In genomic region chr20:31572701-31573554, GRCh38 we compare ENCODE assay signal across 8 cellular contexts. TPM values are rescaled to one million over a fixed set of nuclear protein-coding genes. Genes with fewer than 3 reads are reported as not detected.
DNase-seq lines count a peak whose midpoint lies in the region; ATAC-seq and TF ChIP-seq lines count a peak whose summit lies in the region.

No MANE protein-coding gene starts in this region.

- 5% methylated on average over 16 of the region's 63 CpGs for WGBS in mammary epithelial cell (ENCODE audit: low coverage, missing lambda C conversion rate)
- under 1% methylated on average over 43 of the region's 63 CpGs for WGBS in smooth muscle cell (ENCODE audit: low lambda C conversion rate)

- peak; percentile 47 for ATAC-seq in GM18873 (IDR thresholded peaks at IDR 0.05; ENCODE audit: low FRiP score, unreplicated experiment)
- ATAC-seq in HG03135 (IDR thresholded peaks at IDR 0.05; ENCODE audit: unreplicated experiment): peak; percentile 83

- intact Hi-C loops in mammary epithelial cell (cut with micrococcal nuclease): loop anchor here (1.0 kb wide), 4 partner anchors 12 to 37 kb away; partner anchors contain the start of gene ID1

- in situ Hi-C loops in mammary epithelial cell (cut with MboI; ENCODE audit: low sequenced_read_pairs in 2 of 2): loop anchor here in 1 of 2 donors (25.0 kb wide), 1 partner anchor 139 kb away; the partner anchor contains the start of gene BCL2L1

- BruUV-seq in mammary epithelial cell (replicated peaks; lab: Mats Ljungman, UMichigan): no TSS peak

- peak overlapping the region; percentile 87 for H3K27ac ChIP-seq in ACC112 (ENCODE audit: low read depth, low read length)
- H3K27ac ChIP-seq in WERI-Rb-1: peak overlapping the region; percentile 95
- H3K27ac ChIP-seq in mammary epithelial cell (ENCODE audit: insufficient read depth, low read depth, low read length): peak overlapping the region; percentile 84
- H3K27ac ChIP-seq in smooth muscle cell (ENCODE audit: low read depth): peak overlapping the region; percentile 83

- H3K9me3 ChIP-seq in WERI-Rb-1 (ENCODE audit: severe bottlenecking): peaks cover 2% of the 10 kb centered on the region
- no peaks in the 10 kb centered on the region for H3K9me3 ChIP-seq in mammary epithelial cell (replicated peaks; ENCODE audit: insufficient read depth, low read length)
- H3K9me3 ChIP-seq in smooth muscle cell (replicated peaks; ENCODE audit: low read depth): no peaks in the 10 kb centered on the region

- H3K4me3 ChIP-seq in ACC112 (ENCODE audit: low read depth, low read length): peak overlapping the region; percentile 80
- H3K4me3 ChIP-seq in WERI-Rb-1 (ENCODE audit: low read depth, low read length): peak overlapping the region; percentile 59
- peak overlapping the region; percentile 43 to 51 (median 45) for H3K4me3 ChIP-seq in mammary epithelial cell (replicated peaks in 1 of 3; ENCODE audit: insufficient read depth in 1 of 3, low read depth in 2 of 3, low read length in 3 of 3)
- H3K4me3 ChIP-seq in smooth muscle cell: peak overlapping the region; percentile 53

- CTCF ChIA-PET in mammary epithelial cell (lab: Charles Lee; ENCODE audit: low non-redundant PET): interaction anchor here (0.6 to 1.1 kb wide), 4 partner anchors 10 to 70 kb away, joined by 4 to 8 read pairs (median 7); no protein-coding TSS in a partner anchor

- H3K79me2 ChIP-seq in ACC112 (ENCODE audit: control insufficient read depth, insufficient read depth, low read length, unreplicated experiment) (peaks cover 6% of the 10 kb centered on the region), mammary epithelial cell (ENCODE audit: insufficient read depth, low read length) (no peaks in the 10 kb centered on the region), smooth muscle cell (ENCODE audit: low read depth) (no peaks in the 10 kb centered on the region)

- H3K27me3 ChIP-seq in ACC112 (ENCODE audit: insufficient read depth, low read length): no peaks in the 10 kb centered on the region
- no peaks in the 10 kb centered on the region for H3K27me3 ChIP-seq in WERI-Rb-1 (ENCODE audit: insufficient read depth, low read depth, severe bottlenecking)
- H3K27me3 ChIP-seq in mammary epithelial cell (ENCODE audit: insufficient read depth, low read length): no peaks in the 10 kb centered on the region
- H3K27me3 ChIP-seq in smooth muscle cell (ENCODE audit: low read depth): no peaks in the 10 kb centered on the region

- dilution Hi-C loops in mammary epithelial cell (cut with HindIII; ENCODE audit: low sequenced_read_pairs): loop anchor here (25.0 kb wide), 1 partner anchor 139 kb away; the partner anchor contains the start of gene BCL2L1

- peaks cover 31% of the 10 kb centered on the region for H3K4me1 ChIP-seq in ACC112 (ENCODE audit: control insufficient read depth, insufficient read depth, low read length, unreplicated experiment)
- H3K4me1 ChIP-seq in mammary epithelial cell (ENCODE audit: insufficient read depth, low read length): peaks cover 45% of the 10 kb centered on the region
- peaks cover 18% of the 10 kb centered on the region for H3K4me1 ChIP-seq in smooth muscle cell (ENCODE audit: low read depth)

- H4K20me1 ChIP-seq in mammary epithelial cell (ENCODE audit: insufficient read depth, low read length): no peaks in the 10 kb centered on the region
- H4K20me1 ChIP-seq in smooth muscle cell (ENCODE audit: low read depth): no peaks in the 10 kb centered on the region

- DNase-seq in NCI-H2196 (lab: John Stamatoyannopoulos, UW; ENCODE audit: unreplicated experiment) (peak; percentile 98), WERI-Rb-1 (peak; percentile 97), mammary epithelial cell (peak; percentile 99), iPS-NIHi7 (ENCODE audit: extremely low spot score) (peak; percentile 85), smooth muscle cell (lab: John Stamatoyannopoulos, UW; ENCODE audit: unreplicated experiment) (peak; percentile 98)

- H3K36me3 ChIP-seq in ACC112 (ENCODE audit: insufficient read depth, low read length) (no peaks in the 10 kb centered on the region), WERI-Rb-1 (peaks cover 29% of the 10 kb centered on the region), mammary epithelial cell (ENCODE audit: insufficient read depth, low read length) (no peaks in the 10 kb centered on the region), smooth muscle cell (ENCODE audit: low read depth) (no peaks in the 10 kb centered on the region)

- peaks cover 54% of the 10 kb centered on the region for H3F3A ChIP-seq in smooth muscle cell (ENCODE audit: low read depth)

- TF ChIP-seq CTCF in WERI-Rb-1 (IDR thresholded peaks at IDR 0.05; ENCODE audit: low read depth, low read length) (no peak), mammary epithelial cell (conservative IDR thresholded peaks at IDR 0.05 in 1 of 2, IDR thresholded peaks at IDR 0.05 in 1 of 2; ENCODE audit: extremely low read depth in 1 of 2, insufficient read depth in 1 of 2, low read depth in 1 of 2, low read length in 2 of 2) (no peak), smooth muscle cell (IDR thresholded peaks at IDR 0.05; ENCODE audit: borderline replicate concordance, insufficient read depth, poor library complexity, severe bottlenecking) (no peak)

- H2AFZ ChIP-seq in ACC112 (ENCODE audit: low read length, unreplicated experiment) (peak overlapping the region; percentile 10), mammary epithelial cell (ENCODE audit: low read depth, low read length) (peak overlapping the region; percentile 72), smooth muscle cell (ENCODE audit: low read depth) (no peak overlapping the region)

- H3K9ac ChIP-seq in mammary epithelial cell (ENCODE audit: insufficient read depth, low read length) (peak overlapping the region; percentile 66), smooth muscle cell (ENCODE audit: low read depth) (peak overlapping the region; percentile 5)

- peak overlapping the region; percentile 84 for H3K4me2 ChIP-seq in mammary epithelial cell (ENCODE audit: insufficient read depth, low read depth, low read length)
- H3K4me2 ChIP-seq in smooth muscle cell: peak overlapping the region; percentile 82

RNA-seq across cellular contexts. Expression of gene ID1, which starts 32.2 kb away (rescaled TPM):
- 10 to 100 TPM; 66.2 to 86.1 TPM for total RNA-seq in mammary epithelial cell
- polyA plus RNA-seq in mammary epithelial cell: 206 TPM
- 20.0 TPM for polyA minus RNA-seq in mammary epithelial cell
- 396 and 414 TPM in 2 replicates for total RNA-seq in smooth muscle cell
- 87.6 and 182 TPM in 2 replicates for polyA plus RNA-seq in smooth muscle cell

RNA-seq across cellular contexts. Expression of gene HM13, which starts 58.7 kb away (rescaled TPM):
- total RNA-seq in mammary epithelial cell: 100 to 1,000 TPM in 1 of 2 donors, 10 to 100 TPM in 1; 65.2 to 184 TPM
- polyA plus RNA-seq in mammary epithelial cell: 160 TPM
- polyA minus RNA-seq in mammary epithelial cell: 137 TPM
- total RNA-seq in smooth muscle cell: 165 and 210 TPM in 2 replicates
- 336 and 397 TPM in 2 replicates for polyA plus RNA-seq in smooth muscle cell

Comparison
In these comparisons a context has a peak if more than half of its experiments do, and no peak if none do; other contexts are left out.
1. Peak in every context shown above with its lines: DNase-seq, ATAC-seq, H3K4me3 ChIP-seq and H3K27ac ChIP-seq.